10 cellular contexts compared by ENCODE assay signal in genomic region chr11:29333993-29334780, GRCh38.
A peak's percentile ranks its signal among the peaks of the same experiment; 100 is the strongest.
DNase-seq lines count a peak whose midpoint lies in the region; ATAC-seq and TF ChIP-seq lines count a peak whose summit lies in the region.
"Had no signal": no experiment of that assay in that cellular context is flagged by ENCODE, and none has a peak within 500 bp of the region (broad histone marks: within the 10 kb centered on the region; RNA-seq: fewer than 3 reads in every experiment).

No MANE protein-coding gene starts in this region.

- H3K9me3 ChIP-seq in Caco-2 (no peaks in the 10 kb centered on the region), osteoblast (ENCODE audit: low read depth, low read length) (no peaks in the 10 kb centered on the region)
- H3K9me3 ChIP-seq: neutrophil had no signal

- peaks cover 9% of the 10 kb centered on the region for H3K4me1 Mint-ChIP-seq in Caco-2 (ENCODE audit: low read depth, unreplicated experiment)

- intact Hi-C loops in Caco-2 (cut with micrococcal nuclease; ENCODE audit: unreplicated experiment): loop anchor here (1.0 to 10.0 kb wide), 4 partner anchors 309 to 1835 kb away; no protein-coding TSS in a partner anchor

- H3K27me3 Mint-ChIP-seq in Caco-2 (ENCODE audit: insufficient read depth, unreplicated experiment): peaks cover 3% of the 10 kb centered on the region

- H4K20me1 ChIP-seq in osteoblast (ENCODE audit: insufficient read depth, low read length): no peaks in the 10 kb centered on the region

- H3K79me2 ChIP-seq in osteoblast (ENCODE audit: insufficient read depth, low read length): no peaks in the 10 kb centered on the region

- H3K27me3 ChIP-seq in Caco-2 (replicated peaks; ENCODE audit: control insufficient read depth, insufficient read depth, low read length) (no peaks in the 10 kb centered on the region), osteoblast (ENCODE audit: insufficient read depth, low read length) (no peaks in the 10 kb centered on the region)
- H3K27me3 ChIP-seq: neutrophil had no signal

- DNase-seq in Caco-2 (peak in 1 of 2 experiments; percentile 36), NCI-H2171 treated with DMSO at 0.1 percent for 48 hours (lab: John Stamatoyannopoulos, UW) (peak; percentile 54), cerebellum (ENCODE audit: low spot score) (peak; percentile 0), osteoblast (ENCODE audit: insufficient read length, low spot score, missing footprints) (no peak), germinal center (ENCODE audit: low spot score) (no peak)
- no peak for DNase-seq in activated CD8-positive, alpha-beta memory T cell treated with anti-CD3 and anti-CD28 coated beads, Interleukin-2, amount 50 U/mL, for 4 hours

- H3K4me2 ChIP-seq in osteoblast (ENCODE audit: insufficient read depth, low read length): peak overlapping the region; percentile 35

- peak overlapping the region; percentile 80 for H3K27ac ChIP-seq in osteoblast (ENCODE audit: low read depth, low read length)
- H3K27ac ChIP-seq: neutrophil had no signal

- H3K4me3 ChIP-seq in Caco-2 (ENCODE audit: low read depth, low read length) (no peak overlapping the region), osteoblast (ENCODE audit: insufficient read depth, low read length) (no peak overlapping the region)

- TF ChIP-seq CTCF in Caco-2 (IDR thresholded peaks at IDR 0.05; ENCODE audit: insufficient read depth in 1 of 2, low read depth in 1 of 2, low read length in 1 of 2, severe bottlenecking in 1 of 2, unreplicated experiment in 1 of 2) (peak; percentile 41 to 50), osteoblast (IDR thresholded peaks at IDR 0.05; ENCODE audit: extremely low read depth, low read depth, low read length) (peak; percentile 58)

- POLR2A ChIA-PET in Caco-2 (lab: Charles Lee): no interaction called here

- no peak overlapping the region for H2AFZ ChIP-seq in osteoblast (ENCODE audit: low read length)

- no TSS peak for BruUV-seq in Caco-2 (replicated peaks; lab: Mats Ljungman, UMichigan)

- H3K36me3 ChIP-seq in Caco-2 (ENCODE audit: control insufficient read depth, insufficient read depth, low read length) (no peaks in the 10 kb centered on the region), osteoblast (ENCODE audit: insufficient read depth, low read length) (no peaks in the 10 kb centered on the region)
- H3K36me3 ChIP-seq: neutrophil had no signal

- H3K9me3 Mint-ChIP-seq in Caco-2 (ENCODE audit: unreplicated experiment): no peaks in the 10 kb centered on the region
- H3K9me3 Mint-ChIP-seq: T-helper 1 cell treated with Interleukin-12 subunit alpha and Interleukin-12 subunit beta and Interleukin-4 antibody, amounts not matched to agents 30 μg/mL and 1 μg/mL, for 36 hours had no signal

- CTCF ChIA-PET in Caco-2 (lab: Charles Lee): interaction anchor here (1.0 to 1.7 kb wide), 4 partner anchors 9 to 1635 kb away, joined by 4 to 9 read pairs (median 4); no protein-coding TSS in a partner anchor

- no peak overlapping the region for H3K4me3 Mint-ChIP-seq in Caco-2 (ENCODE audit: unreplicated experiment)
- H3K4me3 Mint-ChIP-seq: T-helper 1 cell treated with Interleukin-12 subunit alpha and Interleukin-12 subunit beta and Interleukin-4 antibody, amounts not matched to agents 30 μg/mL and 1 μg/mL, for 36 hours had no signal

- H3K27ac Mint-ChIP-seq in Caco-2 (ENCODE audit: unreplicated experiment): no peak overlapping the region
- H3K27ac Mint-ChIP-seq: T-helper 1 cell treated with Interleukin-12 subunit alpha and Interleukin-12 subunit beta and Interleukin-4 antibody, amounts not matched to agents 30 μg/mL and 1 μg/mL, for 36 hours had no signal

- ATAC-seq in GM19025 (IDR thresholded peaks at IDR 0.05; ENCODE audit: low read depth, unreplicated experiment): peak; percentile 94
- ATAC-seq in HG03045 (IDR thresholded peaks at IDR 0.05; ENCODE audit: unreplicated experiment): peak; percentile 73

- H3K4me1 ChIP-seq in Caco-2 (peaks cover 18% of the 10 kb centered on the region), osteoblast (ENCODE audit: insufficient read depth, low read length) (peaks cover 40% of the 10 kb centered on the region)

- H3K36me3 Mint-ChIP-seq in Caco-2 (ENCODE audit: insufficient read depth, unreplicated experiment): no peaks in the 10 kb centered on the region

Comparison
In these comparisons a context has a peak if more than half of its experiments do, and no peak if none do; other contexts are left out.
1. DNase-seq: peak in NCI-H2171 treated with DMSO at 0.1 percent for 48 hours (single experiment) and cerebellum (single experiment); none in osteoblast (single experiment), germinal center (single experiment) and activated CD8-positive, alpha-beta memory T cell treated with anti-CD3 and anti-CD28 coated beads, Interleukin-2, amount 50 U/mL, for 4 hours (single experiment).